In genomic region chr20:6976096-6976495, GRCh38 we compare ENCODE assay signal across 17 cellular contexts.
DNase-seq lines count a peak whose midpoint lies in the region; ATAC-seq and TF ChIP-seq lines count a peak whose summit lies in the region.
"Had no signal": no experiment of that assay in that cellular context is flagged by ENCODE, and none has a peak within 500 bp of the region (broad histone marks: within the 10 kb centered on the region; RNA-seq: fewer than 3 reads in every experiment).

No MANE protein-coding gene starts in this region.

- no peak for TF ChIP-seq CTCF in brain microvascular endothelial cell (IDR thresholded peaks at IDR 0.05; ENCODE audit: low read depth, low read length, missing control alignments)
- no peak for TF ChIP-seq CTCF in fibroblast of lung (conservative IDR thresholded peaks at IDR 0.05 in 1 of 2, IDR thresholded peaks at IDR 0.05 in 1 of 2; ENCODE audit: low read depth in 1 of 2, low read length in 2 of 2)
- no peak for TF ChIP-seq CTCF in left ventricle myocardium inferior (IDR thresholded peaks at IDR 0.05; ENCODE audit: borderline replicate concordance)

- in situ Hi-C loops in brain microvascular endothelial cell (cut with HindIII; ENCODE audit: low pct_ligation_motif_present, low sequenced_read_pairs), result no loop called here

- H3K9ac ChIP-seq in fibroblast of lung (ENCODE audit: insufficient read depth, low read length), result no peak overlapping the region
- H3K9ac ChIP-seq: KMS-11 had no signal

- no peak overlapping the region for H3K4me3 ChIP-seq in brain microvascular endothelial cell (ENCODE audit: low read depth, low read length)
- H3K4me3 ChIP-seq in fibroblast of lung (replicated peaks in 1 of 4; ENCODE audit: control extremely low read depth in 1 of 4, insufficient read depth in 1 of 4, low read depth in 3 of 4, low read length in 4 of 4), result no peak overlapping the region
- no peak overlapping the region for H3K4me3 ChIP-seq in left ventricle myocardium inferior
- H3K4me3 ChIP-seq: PC-9 had no signal

- intact Hi-C loops in left ventricle myocardium inferior (cut with micrococcal nuclease), result no loop called here

- H3K36me3 ChIP-seq in brain microvascular endothelial cell (replicated peaks) (no peaks in the 10 kb centered on the region), fibroblast of lung (ENCODE audit: control insufficient read depth, insufficient read depth, low read length) (no peaks in the 10 kb centered on the region), left ventricle myocardium inferior (no peaks in the 10 kb centered on the region)

- H3K4me1 ChIP-seq in fibroblast of lung (ENCODE audit: control insufficient read depth, extremely low read depth, insufficient read depth, low read length) (no peaks in the 10 kb centered on the region), left ventricle myocardium inferior (no peaks in the 10 kb centered on the region)

- no peak overlapping the region for H3K4me2 ChIP-seq in fibroblast of lung (ENCODE audit: extremely low read depth, insufficient read depth, low read length)
- H3K4me2 ChIP-seq: KMS-11, PC-9 had no signal

- H3K27me3 ChIP-seq in brain microvascular endothelial cell (replicated peaks), result no peaks in the 10 kb centered on the region
- H3K27me3 ChIP-seq in fibroblast of lung (ENCODE audit: control insufficient read depth, insufficient read depth, low read length), result no peaks in the 10 kb centered on the region
- no peaks in the 10 kb centered on the region for H3K27me3 ChIP-seq in left ventricle myocardium inferior (ENCODE audit: low read depth)

- H3K79me2 ChIP-seq in fibroblast of lung (ENCODE audit: control insufficient read depth, insufficient read depth, low read length), result no peaks in the 10 kb centered on the region

- DNase-seq in HS-27A (ENCODE audit: low read depth) (peak; percentile 46), brain microvascular endothelial cell (no peak), fibroblast of lung (ENCODE audit: low read depth in 2 of 2) (peak; percentile 50 to 52), stromal cell of bone marrow (ENCODE audit: low read depth) (peak; percentile 8), NCI-H2171 treated with DMSO at 0.1 percent for 48 hours (lab: John Stamatoyannopoulos, UW) (no peak), left ventricle myocardium inferior (no peak), RPMI8226 (no peak)
- DNase-seq: ACHN, DMS79 treated with DMSO at 0.1 percent for 48 hours, NCI-H1417 treated with DMSO at 0.1 percent for 48 hours, NCI-H187 treated with DMSO at 0.1 percent for 48 hours, NCI-H226, NCI-H82, PC-9 had no signal

- H3K9me3 ChIP-seq in fibroblast of lung (ENCODE audit: control insufficient read depth, insufficient read depth, low read depth, low read length) (no peaks in the 10 kb centered on the region), left ventricle myocardium inferior (replicated peaks) (no peaks in the 10 kb centered on the region)

- no peaks in the 10 kb centered on the region for H4K20me1 ChIP-seq in fibroblast of lung (ENCODE audit: control insufficient read depth, extremely low read depth, insufficient read depth, low read length)

- H2AFZ ChIP-seq in fibroblast of lung (ENCODE audit: low read length), result no peak overlapping the region
- H2AFZ ChIP-seq: PC-9 had no signal

- no peak for ATAC-seq in GM21717 (IDR thresholded peaks at IDR 0.05; ENCODE audit: unreplicated experiment)

- peak overlapping the region; percentile 22 for H3K27ac ChIP-seq in brain microvascular endothelial cell
- H3K27ac ChIP-seq in fibroblast of lung (ENCODE audit: insufficient read depth, low read length), result no peak overlapping the region
- H3K27ac ChIP-seq in left ventricle myocardium inferior (replicated peaks), result no peak overlapping the region
- H3K27ac ChIP-seq: C4-2B, KMS-11, PC-9 had no signal

Comparison
In these comparisons a context has a peak if more than half of its experiments do, and no peak if none do; other contexts are left out.
1. DNase-seq: peak in HS-27A (single experiment), fibroblast of lung (2 of 2) and stromal cell of bone marrow (single experiment); none in brain microvascular endothelial cell (single experiment), NCI-H2171 treated with DMSO at 0.1 percent for 48 hours (single experiment), left ventricle myocardium inferior (single experiment) and RPMI8226 (single experiment).